ENCODE assay signal across 13 cellular contexts in genomic region chrX:13764284-13764683, GRCh38. TPM values are rescaled to one million over a fixed set of nuclear protein-coding genes. Genes with fewer than 3 reads are reported as not detected.
DNase-seq lines count a peak whose midpoint lies in the region; ATAC-seq and TF ChIP-seq lines count a peak whose summit lies in the region.
"Had no signal": no experiment of that assay in that cellular context is flagged by ENCODE, and none has a peak within 500 bp of the region (broad histone marks: within the 10 kb centered on the region; RNA-seq: fewer than 3 reads in every experiment).

No MANE protein-coding gene starts in this region.

- H3K4me3 Mint-ChIP-seq in endodermal cell: no peak overlapping the region
- no peak overlapping the region for H3K4me3 Mint-ChIP-seq in activated CD8-positive, alpha-beta T cell treated with anti-CD3 and anti-CD28 coated beads, Interleukin-2, amount 10 ng/mL, durations not matched to agents 7 days and 5 days
- H3K4me3 Mint-ChIP-seq: activated CD4-positive, alpha-beta T cell treated with anti-CD3 and anti-CD28 coated beads for 36 hours; activated T-cell treated with anti-CD3 and anti-CD28 coated beads, Interleukin-2, amount 50 U/mL, for 72 hours had no signal

- H3K9me3 ChIP-seq in BLaER1 (no peaks in the 10 kb centered on the region), endodermal cell (ENCODE audit: control insufficient read depth, low read length) (no peaks in the 10 kb centered on the region), neutrophil (no peaks in the 10 kb centered on the region), sigmoid colon (no peaks in the 10 kb centered on the region)
- H3K9me3 ChIP-seq: ascending aorta had no signal

- H3K4me1 ChIP-seq in BLaER1: peaks cover 70% of the 10 kb centered on the region
- no peaks in the 10 kb centered on the region for H3K4me1 ChIP-seq in endodermal cell (ENCODE audit: control insufficient read depth, insufficient read depth, low read length)
- peaks cover 21 to 22% of the 10 kb centered on the region in 2 experiments for H3K4me1 ChIP-seq in neutrophil (ENCODE audit: control insufficient read depth in 1 of 2, insufficient read depth in 1 of 2, low read depth in 1 of 2, low read length in 1 of 2)
- H3K4me1 ChIP-seq in sigmoid colon: peaks cover 0 to 3% (median 0%) of the 10 kb centered on the region in 4 donors

- 78 to 100% methylated on average over 1 to 7 of the region's 7 CpGs for WGBS in endodermal cell (ENCODE audit: insufficient coverage in 1 of 2, insufficient read length in 1 of 2), 2 experiments
- WGBS in sigmoid colon, 2 donors: 55 to 79% methylated on average over 7 of the region's 7 CpGs

- no peak overlapping the region for H3K27ac Mint-ChIP-seq in endodermal cell
- no peak overlapping the region for H3K27ac Mint-ChIP-seq in activated CD8-positive, alpha-beta T cell treated with anti-CD3 and anti-CD28 coated beads, Interleukin-2, amount 10 ng/mL, durations not matched to agents 7 days and 5 days
- H3K27ac Mint-ChIP-seq: activated CD4-positive, alpha-beta T cell treated with anti-CD3 and anti-CD28 coated beads for 36 hours had no signal

- H3K4me3 ChIP-seq in BLaER1 (peak overlapping the region; percentile 1; the same call in 1 of the 2 replicates), NB4 (ENCODE audit: low read depth, low read length) (no peak overlapping the region), endodermal cell (ENCODE audit: low read length) (no peak overlapping the region), neutrophil (ENCODE audit: low read depth in 1 of 2, low read length in 1 of 2) (no peak overlapping the region), sigmoid colon (no peak overlapping the region)
- H3K4me3 ChIP-seq: ascending aorta had no signal

- DNase-seq in NB4 (ENCODE audit: low read depth) (peak; percentile 42), endodermal cell (no peak), LoVo (ENCODE audit: low spot score) (no peak), SHP77 (lab: John Stamatoyannopoulos, UW) (no peak), sigmoid colon (no peak)
- no peak for DNase-seq in activated CD8-positive, alpha-beta T cell treated with anti-CD3 and anti-CD28 coated beads, Interleukin-2, amount 10 ng/mL, durations not matched to agents 7 days and 5 days
- DNase-seq: activated CD4-positive, alpha-beta T cell treated with anti-CD3 and anti-CD28 coated beads for 36 hours; activated T-cell treated with anti-CD3 and anti-CD28 coated beads, Interleukin-2, amount 50 U/mL, for 72 hours; NCI-H1436 treated with DMSO at 0.1 percent for 48 hours had no signal

- H3K27me3 Mint-ChIP-seq in endodermal cell (ENCODE audit: insufficient read depth): no peaks in the 10 kb centered on the region
- no peaks in the 10 kb centered on the region for H3K27me3 Mint-ChIP-seq in activated CD8-positive, alpha-beta T cell treated with anti-CD3 and anti-CD28 coated beads, Interleukin-2, amount 10 ng/mL, durations not matched to agents 7 days and 5 days (ENCODE audit: low read depth)
- H3K27me3 Mint-ChIP-seq: activated CD4-positive, alpha-beta T cell treated with anti-CD3 and anti-CD28 coated beads for 36 hours had no signal

- TF ChIP-seq EP300 in sigmoid colon (IDR thresholded peaks at IDR 0.05): no peak

- peaks cover 54% of the 10 kb centered on the region for H3K36me3 Mint-ChIP-seq in endodermal cell (ENCODE audit: low read depth)
- H3K36me3 Mint-ChIP-seq in activated CD8-positive, alpha-beta T cell treated with anti-CD3 and anti-CD28 coated beads, Interleukin-2, amount 10 ng/mL, durations not matched to agents 7 days and 5 days (ENCODE audit: low read depth): peaks cover 35% of the 10 kb centered on the region

- TF ChIP-seq POLR2A in NB4 (IDR thresholded peaks at IDR 0.05; ENCODE audit: extremely low read depth, insufficient read length) (no peak), sigmoid colon (IDR thresholded peaks at IDR 0.05) (no peak)

- H3K36me3 ChIP-seq in BLaER1 (peaks cover 66% of the 10 kb centered on the region), endodermal cell (ENCODE audit: control insufficient read depth, insufficient read depth, low read length) (peaks cover 42% of the 10 kb centered on the region), neutrophil (peaks cover 19% of the 10 kb centered on the region), sigmoid colon (peaks cover 0 to 49% (median 3%) of the 10 kb centered on the region in 4 donors)

- H3K9me3 Mint-ChIP-seq in endodermal cell: peaks cover 46% of the 10 kb centered on the region
- no peaks in the 10 kb centered on the region for H3K9me3 Mint-ChIP-seq in activated CD8-positive, alpha-beta T cell treated with anti-CD3 and anti-CD28 coated beads, Interleukin-2, amount 10 ng/mL, durations not matched to agents 7 days and 5 days (ENCODE audit: insufficient read depth)
- H3K9me3 Mint-ChIP-seq: activated T-cell treated with anti-CD3 and anti-CD28 coated beads, Interleukin-2, amount 50 U/mL, for 72 hours had no signal

- no peaks in the 10 kb centered on the region for H4K20me1 ChIP-seq in BLaER1

- POLR2A ChIA-PET in activated CD8-positive, alpha-beta T cell treated with anti-CD3 and anti-CD28 coated beads, Interleukin-2, amount 10 ng/mL, durations not matched to agents 7 days and 5 days (lab: Charles Lee): no interaction called here

- H3K4me1 Mint-ChIP-seq in endodermal cell: peaks cover 23% of the 10 kb centered on the region
- no peaks in the 10 kb centered on the region for H3K4me1 Mint-ChIP-seq in activated CD8-positive, alpha-beta T cell treated with anti-CD3 and anti-CD28 coated beads, Interleukin-2, amount 10 ng/mL, durations not matched to agents 7 days and 5 days (ENCODE audit: low read depth)

- no peak for TF ChIP-seq CTCF in NB4 (IDR thresholded peaks at IDR 0.05; ENCODE audit: low read depth, low read length)
- TF ChIP-seq CTCF in endodermal cell (conservative IDR thresholded peaks at IDR 0.05): no peak
- no peak for TF ChIP-seq CTCF in neutrophil (IDR thresholded peaks at IDR 0.05)
- TF ChIP-seq CTCF in sigmoid colon (IDR thresholded peaks at IDR 0.05): no peak

- ATAC-seq in activated CD8-positive, alpha-beta T cell treated with anti-CD3 and anti-CD28 coated beads, Interleukin-2, amount 10 ng/mL, durations not matched to agents 7 days and 5 days: no peak
- ATAC-seq: activated CD4-positive, alpha-beta T cell treated with anti-CD3 and anti-CD28 coated beads for 36 hours; activated T-cell treated with anti-CD3 and anti-CD28 coated beads, Interleukin-2, amount 50 U/mL, for 72 hours had no signal

- CTCF ChIA-PET in activated CD8-positive, alpha-beta T cell treated with anti-CD3 and anti-CD28 coated beads, Interleukin-2, amount 10 ng/mL, durations not matched to agents 7 days and 5 days (lab: Charles Lee): no interaction called here

- peak overlapping the region; percentile 76 for H3K4me2 ChIP-seq in BLaER1

- H3K27me3 ChIP-seq in BLaER1: peaks cover 48% of the 10 kb centered on the region
- H3K27me3 ChIP-seq in endodermal cell (ENCODE audit: control insufficient read depth, insufficient read depth, low read length, poor library complexity, severe bottlenecking): no peaks in the 10 kb centered on the region
- no peaks in the 10 kb centered on the region for H3K27me3 ChIP-seq in neutrophil
- no peaks in the 10 kb centered on the region for H3K27me3 ChIP-seq in sigmoid colon
- H3K27me3 ChIP-seq: ascending aorta had no signal

- H3K9ac ChIP-seq in BLaER1: peak overlapping the region; percentile 74
- no peak overlapping the region for H3K9ac ChIP-seq in endodermal cell (ENCODE audit: extremely low read depth, low read length, poor library complexity, severe bottlenecking)

- intact Hi-C loops in sigmoid colon (cut with DNase I): no loop called here

- H3K27ac ChIP-seq in BLaER1: peak overlapping the region; percentile 83
- H3K27ac ChIP-seq in endodermal cell (ENCODE audit: low read depth, low read length): peak overlapping the region; percentile 66
- peak overlapping the region; percentile 27 for H3K27ac ChIP-seq in neutrophil
- peak overlapping the region in 2 of 4 donors; percentile 14 to 25 for H3K27ac ChIP-seq in sigmoid colon

RNA-seq across cellular contexts. Expression of gene OFD1, which starts 29.7 kb away (rescaled TPM):
- total RNA-seq in endodermal cell (10 to 100 TPM; 25.9 to 29.7 TPM), sigmoid colon (10 to 100 TPM; 12.8 to 46.0 (median 15.1) TPM)
- polyA plus RNA-seq in endodermal cell (2013, experiment 1 of 2): 23.3 TPM
- polyA plus RNA-seq in endodermal cell (2013, experiment 2 of 2): 23.1 TPM
- polyA plus RNA-seq in sigmoid colon: 10 to 100 TPM in 2 of 3 donors, 1 to 10 TPM in 1; 7.4 to 21.2 (median 19.8) TPM
- total RNA-seq in activated CD8-positive, alpha-beta T cell treated with anti-CD3 and anti-CD28 coated beads, Interleukin-2, amount 10 ng/mL, durations not matched to agents 7 days and 5 days: 10 to 100 TPM; 29.6 to 30.4 TPM

RNA-seq across cellular contexts. Expression of gene TRAPPC2, which starts 29.9 kb away (rescaled TPM):
- total RNA-seq in endodermal cell (10 to 100 TPM; 12.8 to 14.7 TPM), sigmoid colon (10 to 100 TPM; 20.1 to 22.8 (median 22.4) TPM)
- 16.2 TPM for polyA plus RNA-seq in endodermal cell (2013, experiment 1 of 2)
- 13.9 TPM for polyA plus RNA-seq in endodermal cell (2013, experiment 2 of 2)
- polyA plus RNA-seq in sigmoid colon: 1 to 10 TPM; 5.5 to 9.0 (median 6.0) TPM
- total RNA-seq in activated CD8-positive, alpha-beta T cell treated with anti-CD3 and anti-CD28 coated beads, Interleukin-2, amount 10 ng/mL, durations not matched to agents 7 days and 5 days: 10 to 100 TPM; 21.6 to 23.2 TPM

RNA-seq across cellular contexts. Expression of gene GPM6B, which starts 52.6 kb away (rescaled TPM):
- total RNA-seq in endodermal cell (10 to 100 TPM; 26.2 to 61.1 TPM), sigmoid colon (10 to 100 TPM; 24.0 to 40.3 (median 27.4) TPM)
- 119 TPM for polyA plus RNA-seq in endodermal cell (2013, experiment 1 of 2)
- polyA plus RNA-seq in endodermal cell (2013, experiment 2 of 2): 92.6 TPM
- 1 to 10 TPM in 2 of 3 donors, under 1 TPM in 1; 0.46 to 4.5 (median 1.8) TPM for polyA plus RNA-seq in sigmoid colon
- total RNA-seq in activated CD8-positive, alpha-beta T cell treated with anti-CD3 and anti-CD28 coated beads, Interleukin-2, amount 10 ng/mL, durations not matched to agents 7 days and 5 days: not detected
- total RNA-seq: activated T-cell treated with anti-CD3 and anti-CD28 coated beads, Interleukin-2, amount 50 U/mL, for 72 hours; lung microvascular endothelial cell had no signal

Comparison
In these comparisons a context has a peak if more than half of its experiments do, and no peak if none do; other contexts are left out.
1. RNA of gene GPM6B, which starts 52.6 kb away (total RNA-seq): 26.2 to 61.1 TPM in endodermal cell and 24.0 to 40.3 TPM in sigmoid colon; not detected in activated CD8-positive, alpha-beta T cell treated with anti-CD3 and anti-CD28 coated beads, Interleukin-2, amount 10 ng/mL, durations not matched to agents 7 days and 5 days; every median in the first group is over 10 times any median in the second.